ENCODE assay signal across 17 cellular contexts in the genomic region with DNA sequence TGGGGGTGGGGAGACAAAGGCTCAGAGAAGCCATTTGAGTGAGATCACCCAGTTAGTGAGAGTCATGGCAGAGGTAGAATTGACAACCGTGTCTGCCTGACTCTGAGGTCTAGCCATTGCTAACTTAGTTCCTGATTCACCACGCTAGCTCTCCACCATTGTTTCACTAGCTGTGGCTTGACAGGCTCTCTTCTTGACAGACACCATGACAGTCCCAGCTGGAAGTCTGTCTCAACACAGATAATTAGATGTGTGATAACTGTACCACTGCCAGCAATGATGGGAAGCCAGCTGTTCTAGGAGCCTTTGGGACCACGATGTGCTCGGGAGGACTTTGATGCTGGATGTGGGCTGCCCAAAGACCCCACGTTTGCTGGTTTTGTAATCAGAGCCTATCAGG.
"Had no signal": no experiment of that assay in that cellular context is flagged by ENCODE, and none has a peak within 500 bp of the region (broad histone marks: within the 10 kb centered on the region; RNA-seq: fewer than 3 reads in every experiment).

No MANE protein-coding gene starts in this region.

- H3K4me3 Mint-ChIP-seq: activated CD4-positive, alpha-beta memory T cell treated with anti-CD3 and anti-CD28 coated beads for 36 hours; activated naive CD8-positive, alpha-beta T cell; activated T-helper 1 cell treated with anti-CD3 and anti-CD28 coated beads, Interleukin-12 subunit alpha, Interleukin-12 subunit beta, Interleukin-2, Interleukin-4 antibody, amounts not matched to agents 30 ng/mL and 10 ng/mL and 1 ng/mL, durations not matched to agents 14 hours and 24 hours and 36 hours; T-cell; WTC11 had no signal

- H3K4me3 ChIP-seq: cardiac muscle cell, dorsolateral prefrontal cortex, pancreas, right lobe of liver had no signal

- H3K27ac Mint-ChIP-seq: activated CD4-positive, alpha-beta memory T cell treated with anti-CD3 and anti-CD28 coated beads for 36 hours; activated naive CD8-positive, alpha-beta T cell; activated T-helper 1 cell treated with anti-CD3 and anti-CD28 coated beads, Interleukin-12 subunit alpha, Interleukin-12 subunit beta, Interleukin-2, Interleukin-4 antibody, amounts not matched to agents 30 ng/mL and 10 ng/mL and 1 ng/mL, durations not matched to agents 14 hours and 24 hours and 36 hours; WTC11 had no signal

- H3K27ac ChIP-seq: cardiac muscle cell, dorsolateral prefrontal cortex, neutrophil, pancreas, right lobe of liver had no signal

- DNase-seq: activated CD4-positive, alpha-beta memory T cell treated with anti-CD3 and anti-CD28 coated beads for 36 hours; activated CD4-positive, alpha-beta T cell treated with anti-CD3 and anti-CD28 coated beads for 4 hours; activated T-cell treated with anti-CD3 and anti-CD28 coated beads for 4 hours; dorsolateral prefrontal cortex; hypothalamus; pancreas; right lobe of liver; small intestine; stimulated activated CD4-positive, alpha-beta T cell treated with anti-CD3 and anti-CD28 coated beads, Interleukin-15, amount 100 ng/mL, for 24 hours; stimulated activated CD4-positive, alpha-beta T cell treated with anti-CD3 and anti-CD28 coated beads, Interleukin-2, amount 100 ng/mL, for 48 hours; T-cell had no signal

- H3K9me3 ChIP-seq: neutrophil, pancreas, right lobe of liver had no signal

- H3K36me3 ChIP-seq: cardiac muscle cell, neutrophil, pancreas, right lobe of liver had no signal

- H3K27me3 Mint-ChIP-seq: activated CD4-positive, alpha-beta memory T cell treated with anti-CD3 and anti-CD28 coated beads for 36 hours; activated naive CD8-positive, alpha-beta T cell; T-cell had no signal

- H3K4me1 ChIP-seq: pancreas, right lobe of liver had no signal

- ATAC-seq: left lobe of liver, pancreas, right lobe of liver, T-cell, WTC11 had no signal

- H3K27me3 ChIP-seq: cardiac muscle cell, dorsolateral prefrontal cortex, neutrophil, right lobe of liver had no signal
